Comparison of ENCODE assay signal across 29 cellular contexts in the genomic region with DNA sequence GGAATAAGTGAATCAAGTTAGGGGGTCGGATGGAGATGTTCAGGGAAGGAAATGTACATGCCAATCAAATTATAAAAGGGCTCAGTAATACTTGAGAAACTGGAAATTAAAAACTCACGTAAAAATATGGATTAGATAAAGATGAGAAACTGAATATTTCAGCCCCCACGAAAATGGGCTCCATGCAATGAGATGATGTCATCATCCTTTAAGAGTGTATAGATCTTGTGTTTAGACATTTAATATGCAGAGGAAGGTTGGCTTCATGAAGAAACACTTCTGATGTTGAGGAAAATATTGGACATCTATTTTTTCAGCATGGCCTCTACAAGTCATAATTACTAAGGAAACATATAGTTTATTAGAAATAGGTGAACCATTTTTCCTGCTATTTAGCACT.
"Had no signal": no experiment of that assay in that cellular context is flagged by ENCODE, and none has a peak within 500 bp of the region (broad histone marks: within the 10 kb centered on the region; RNA-seq: fewer than 3 reads in every experiment).

No MANE protein-coding gene starts in this region.

- H3K9me3 ChIP-seq: thoracic aorta, thyroid gland, tibial nerve, upper lobe of left lung, vagina had no signal

- H3K9ac ChIP-seq: neural progenitor cell, parathyroid adenoma had no signal

- FAIRE-seq: urothelium cell line had no signal

- DNase-seq: natural killer cell; occipital lobe; ovary; posterior cingulate gyrus; psoas muscle; right cardiac atrium; spleen; stimulated activated CD4-positive, alpha-beta T cell treated with anti-CD3 and anti-CD28 coated beads, Interleukin-12 subunit alpha, Interleukin-12 subunit beta, amount 100 ng/mL, for 4 hours; stimulated activated CD4-positive, alpha-beta T cell treated with anti-CD3 and anti-CD28 coated beads, Interleukin-1b, Interleukin-23, amount 100 ng/mL, for 48 hours; stimulated activated CD4-positive, alpha-beta T cell treated with anti-CD3 and anti-CD28 coated beads, Interleukin-4, amount 100 ng/mL, for 1 hour; stimulated activated CD4-positive, alpha-beta T cell treated with anti-CD3 and anti-CD28 coated beads, Interleukin-4, amount 100 ng/mL, for 4 hours; stimulated activated CD8-positive, alpha-beta memory T cell treated with anti-CD3 and anti-CD28 coated beads, Interleukin-4, amount 100 ng/mL, for 48 hours; stimulated activated naive CD4-positive, alpha-beta T cell; stimulated activated naive CD8-positive, alpha-beta T cell treated with anti-CD3 and anti-CD28 coated beads, Interleukin-15, amount 100 ng/mL, for 72 hours; stimulated activated naive CD8-positive, alpha-beta T cell treated with anti-CD3 and anti-CD28 coated beads, Interleukin-15, Interleukin-2, amounts not matched to agents 100 U/mL and 50 U/mL, for 24 hours; substantia nigra; thyroid gland; trophoblast cell; upper lobe of left lung had no signal

- H2AFZ ChIP-seq: neural progenitor cell, parathyroid adenoma had no signal

- ATAC-seq: natural killer cell; psoas muscle; right cardiac atrium; sciatic nerve; stimulated activated memory B cell treated with anti-CD40 and anti-IgM and Interleukin-4, amounts not matched to agents 10 μg/mL and 1 μg/mL and 100 μg/mL, for 72 hours; stimulated activated naive CD8-positive, alpha-beta T cell treated with anti-CD3 and anti-CD28 coated beads, Interleukin-15, amount 100 ng/mL, for 72 hours; stimulated activated naive CD8-positive, alpha-beta T cell treated with anti-CD3 and anti-CD28 coated beads, Interleukin-15, Interleukin-2, amounts not matched to agents 100 U/mL and 50 U/mL, for 24 hours had no signal

- H3K4me2 ChIP-seq: neural progenitor cell, smooth muscle cell had no signal

- H3K4me1 ChIP-seq: neural progenitor cell, parathyroid adenoma, psoas muscle, spleen, thyroid gland, tibial nerve, upper lobe of left lung, vagina had no signal

- H3K27ac ChIP-seq: neural progenitor cell, ovary, parathyroid adenoma, psoas muscle, skin epidermis, spleen, thoracic aorta, thyroid gland, tibial nerve, upper lobe of left lung, vagina had no signal

- H3K27me3 ChIP-seq: ovary, thyroid gland, upper lobe of left lung, vagina had no signal

- H3K36me3 ChIP-seq: neural progenitor cell, ovary, thoracic aorta, thyroid gland, vagina had no signal

- H3K4me3 ChIP-seq: neural progenitor cell, ovary, psoas muscle, skin epidermis, smooth muscle cell, spleen, thoracic aorta, thyroid gland, tibial nerve, upper lobe of left lung, vagina had no signal
